In the genomic region with DNA sequence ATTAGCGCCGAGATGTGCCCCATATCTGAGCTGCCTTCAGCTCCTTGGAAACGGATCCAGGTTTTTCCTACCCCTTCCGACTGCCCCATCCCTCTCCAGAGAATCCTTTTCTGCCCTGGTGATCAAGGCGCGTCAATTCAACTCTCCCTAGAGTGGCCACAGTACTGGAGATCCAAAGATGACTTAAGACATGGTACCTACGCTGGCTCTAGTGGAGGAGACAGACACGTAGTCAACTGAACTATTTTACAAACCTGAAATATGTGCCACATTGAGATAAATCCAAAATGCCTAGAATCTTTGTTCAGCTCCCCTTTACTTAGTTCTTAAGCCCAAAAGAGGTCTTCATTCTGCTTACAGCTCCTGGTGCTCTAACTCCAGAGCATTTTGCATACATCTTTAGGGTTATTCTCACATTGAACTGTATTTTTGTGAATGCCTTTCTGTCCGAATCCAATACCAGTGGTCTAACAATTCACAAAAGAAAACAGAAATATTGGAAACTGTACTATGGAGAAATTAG, we compare ENCODE assay signal across 8 cellular contexts. TPM values are rescaled to one million over a fixed set of nuclear protein-coding genes. Genes with fewer than 3 reads are reported as not detected.
DNase-seq lines count a peak whose midpoint lies in the region; ATAC-seq, FAIRE-seq and TF ChIP-seq lines count a peak whose summit lies in the region.

No MANE protein-coding gene starts in this region.

- RAD21 ChIA-PET in GM12878 (lab: Charles Lee; ENCODE audit: unreplicated experiment) = interaction anchor here (0.9 to 4.5 kb wide), 9 partner anchors 9 to 141 kb away, joined by 3 to 32 read pairs (median 13); no protein-coding TSS in a partner anchor

- H3K36me3 ChIP-seq in GM12878 (ENCODE audit: control insufficient read depth in 2 of 2, insufficient read depth in 2 of 2, low read length in 1 of 2) (peaks cover 0 to 8% of the 10 kb centered on the region in 2 experiments; a peak in 1 of 4 replicates), left lung (no peaks in the 10 kb centered on the region), transverse colon (no peaks in the 10 kb centered on the region)

- H3K4me3 Mint-ChIP-seq in T-helper 2 cell treated with Interferon-gamma antibody and Interleukin-4, amounts not matched to agents 5 μg/mL and 100 μg/mL, for 36 hours = peak overlapping the region; percentile 96

- DNase-seq in T-helper 2 cell treated with Interferon-gamma antibody and Interleukin-4, amounts not matched to agents 5 μg/mL and 100 μg/mL, for 36 hours (ENCODE audit: low spot score) = no peak
- DNase-seq in T-helper 2 cell (no peak), GM12878 (ENCODE audit: low read depth, low spot score) (no peak), left lung (no peak), transverse colon (no peak), SW 1271 (lab: John Stamatoyannopoulos, UW) (no peak), GM19239 (ENCODE audit: insufficient read length, low spot score) (no peak)

- peak overlapping the region; percentile 93 for H3K27ac ChIP-seq in GM12878 (ENCODE audit: control insufficient read depth, insufficient read depth)
- peak overlapping the region; percentile 96 to 99 for H3K27ac ChIP-seq in left lung
- peak overlapping the region; percentile 92 to 99 (median 96) for H3K27ac ChIP-seq in transverse colon

- CTCF ChIA-PET in GM12878 (lab: Yijun Ruan, JAX) = interaction anchor here (0.5 to 3.1 kb wide), 9 partner anchors 9 to 309 kb away, joined by 3 to 14 read pairs (median 5); no protein-coding TSS in a partner anchor

- peaks cover 20% of the 10 kb centered on the region for H3K4me1 Mint-ChIP-seq in T-helper 2 cell treated with Interferon-gamma antibody and Interleukin-4, amounts not matched to agents 5 μg/mL and 100 μg/mL, for 36 hours (ENCODE audit: low read depth)

- peaks cover 13% of the 10 kb centered on the region for H3K27me3 Mint-ChIP-seq in T-helper 2 cell treated with Interferon-gamma antibody and Interleukin-4, amounts not matched to agents 5 μg/mL and 100 μg/mL, for 36 hours (ENCODE audit: low read depth)

- H3K27me3 ChIP-seq in GM12878 (replicated peaks in 1 of 2; ENCODE audit: control insufficient read depth in 2 of 2, insufficient read depth in 2 of 2, low read length in 1 of 2) (no peaks in the 10 kb centered on the region), left lung (no peaks in the 10 kb centered on the region), transverse colon (no peaks in the 10 kb centered on the region)

- TF ChIP-seq EP300 in GM12878 (IDR thresholded peaks at IDR 0.05; ENCODE audit: borderline replicate concordance in 1 of 2, control insufficient read depth in 1 of 2, low read depth in 2 of 2, low read length in 2 of 2) (no peak), transverse colon (IDR thresholded peaks at IDR 0.05; ENCODE audit: low read depth) (no peak)

- FAIRE-seq in GM12878 (lab: Jason Lieb, UNC) (no peak), GM19239 (lab: Jason Lieb, UNC) (no peak)

- BruUV-seq in GM12878 (replicated peaks; lab: Mats Ljungman, UMichigan) = TSS peak; percentile 93

- TF ChIP-seq RAD21 in GM12878 (IDR thresholded peaks at IDR 0.05; ENCODE audit: insufficient read depth, low read depth, low read length) = no peak

- H3K27ac Mint-ChIP-seq in T-helper 2 cell treated with Interferon-gamma antibody and Interleukin-4, amounts not matched to agents 5 μg/mL and 100 μg/mL, for 36 hours = peak overlapping the region; percentile 99

- no peaks in the 10 kb centered on the region for H3K9me3 Mint-ChIP-seq in T-helper 2 cell treated with Interferon-gamma antibody and Interleukin-4, amounts not matched to agents 5 μg/mL and 100 μg/mL, for 36 hours

- H3K9ac ChIP-seq in GM12878 (ENCODE audit: control insufficient read depth, insufficient read depth, low read length) = peak overlapping the region; percentile 90

- H3K4me3 ChIP-seq in GM12878 = peak overlapping the region; percentile 97
- peak overlapping the region; percentile 69 to 90 for H3K4me3 ChIP-seq in left lung
- H3K4me3 ChIP-seq in transverse colon = peak overlapping the region; percentile 60 to 98 (median 86)

- no peak for TF ChIP-seq POLR2A in GM12878 (IDR thresholded peaks at IDR 0.05; ENCODE audit: low read depth, low read length)
- TF ChIP-seq POLR2A in transverse colon (IDR thresholded peaks at IDR 0.05) = no peak

- peak overlapping the region; percentile 80 for H3K4me2 ChIP-seq in GM12878 (ENCODE audit: control insufficient read depth, insufficient read depth)

- in situ Hi-C loops in GM12878 (cut with MboI) (no loop called here), transverse colon (cut with MboI; ENCODE audit: low pct_ligation_motif_present in 1 of 4, low pct_unique_long_range_greater_than_20kb in 1 of 4, low sequenced_read_pairs in 3 of 4) (no loop called here)

- H3K79me2 ChIP-seq in GM12878 (ENCODE audit: control insufficient read depth, insufficient read depth, low read length) = peaks cover 50% of the 10 kb centered on the region

- WGBS in GM12878 (ENCODE audit: insufficient coverage, insufficient replicate concordance, low lambda C conversion rate, missing lambda C conversion rate) = 5% methylated on average over 9 of the region's 9 CpGs
- 13 to 91% methylated on average over 1 to 9 of the region's 9 CpGs for WGBS in transverse colon (ENCODE audit: low coverage in 1 of 2), 2 donors

- H4K20me1 ChIP-seq in GM12878 (ENCODE audit: control insufficient read depth, insufficient read depth) = peaks cover 2% of the 10 kb centered on the region; the same call in 1 of the 2 replicates

- H3K4me1 ChIP-seq in GM12878 (ENCODE audit: control insufficient read depth, insufficient read depth, low read length) (peaks cover 5% of the 10 kb centered on the region), left lung (peaks cover 15 to 36% of the 10 kb centered on the region in 2 donors), transverse colon (peaks cover 9 to 27% (median 20%) of the 10 kb centered on the region in 4 donors)

- ATAC-seq in HG03342 (IDR thresholded peaks at IDR 0.05; ENCODE audit: unreplicated experiment) (peak; percentile 32), GM12878 (peak; percentile 46), left lung (peak; percentile 39)

- H3K36me3 Mint-ChIP-seq in T-helper 2 cell treated with Interferon-gamma antibody and Interleukin-4, amounts not matched to agents 5 μg/mL and 100 μg/mL, for 36 hours (ENCODE audit: low read depth) = peaks cover 6% of the 10 kb centered on the region

- POLR2A ChIA-PET in GM12878 (lab: Charles Lee) = interaction anchor here (0.7 to 4.8 kb wide), 11 partner anchors 10 to 158 kb away, joined by 3 to 42 read pairs (median 3); no protein-coding TSS in a partner anchor

- SMC1A ChIA-PET in GM12878 (lab: Charles Lee; ENCODE audit: uncharacterized antibody, unreplicated experiment) = interaction anchor here (0.9 to 8.0 kb wide), 15 partner anchors 9 to 122 kb away, joined by 3 to 77 read pairs (median 6); no protein-coding TSS in a partner anchor

- no peak for TF ChIP-seq CTCF in GM12878 (IDR thresholded peaks at IDR 0.05 in 2 of 3, conservative IDR thresholded peaks at IDR 0.05 in 1 of 3; ENCODE audit: control insufficient read depth in 2 of 3, extremely low read depth in 1 of 3, insufficient read depth in 1 of 3, low read depth in 3 of 3, low read length in 3 of 3)
- no peak for TF ChIP-seq CTCF in left lung (IDR thresholded peaks at IDR 0.05)
- no peak for TF ChIP-seq CTCF in transverse colon (IDR thresholded peaks at IDR 0.05)

- H3K9me3 ChIP-seq in GM12878 (replicated peaks; ENCODE audit: control insufficient read depth, insufficient read depth, low read length) = no peaks in the 10 kb centered on the region
- H3K9me3 ChIP-seq in left lung = no peaks in the 10 kb centered on the region
- H3K9me3 ChIP-seq in transverse colon = no peaks in the 10 kb centered on the region

- intact Hi-C loops in GM12878 (cut with micrococcal nuclease; ENCODE audit: unreplicated experiment) (loop anchor here (2.0 kb wide), 2 partner anchors 47 to 121 kb away; no protein-coding TSS in a partner anchor), left lung (cut with DNase I) (no loop called here), transverse colon (cut with DNase I; ENCODE audit: low total_unique reads) (no loop called here)

- H2AFZ ChIP-seq in GM12878 (ENCODE audit: control insufficient read depth, low read depth, low read length) = peak overlapping the region; percentile 85

TF ChIP-seq in GM12878, 131 proteins besides CTCF, POLR2A, EP300 and RAD21 (continues in another document):
- no peak for TF ChIP-seq ZNF274 (IDR thresholded peaks at IDR 0.05; ENCODE audit: insufficient read depth, insufficient read length)
- no peak for TF ChIP-seq MYC (IDR thresholded peaks at IDR 0.05; ENCODE audit: insufficient read depth, insufficient read length, insufficient replicate concordance, low read length, severe bottlenecking)
- no peak for TF ChIP-seq IKZF2 (IDR thresholded peaks at IDR 0.05)

RNA-seq across cellular contexts. Expression of a gene that starts 0.4 kb away (rescaled TPM):
- 77.5 and 79.6 TPM in 2 replicates for total RNA-seq in GM12878 (2013; cell fraction: nucleolus; rRNA removed)
- total RNA-seq in GM12878 (2014; rRNA removed) (72.7 and 77.4 TPM in 2 replicates), GM12878 (2014; rRNA removed; fragmentation: Illumina TruSeq; extraction: Trizol) (64.3 and 64.5 TPM in 2 replicates), GM12878 (2021) (63.0 and 67.6 TPM in 2 replicates), left lung (10 to 100 TPM; 34.9 to 38.7 TPM), transverse colon (10 to 100 TPM; 29.9 to 41.6 (median 37.8) TPM)
- 34.8 TPM for polyA plus RNA-seq in GM12878 (2011; ENCODE audit: low read depth)
- polyA plus RNA-seq in GM12878 (2011; rRNA removed) (46.6 and 56.7 TPM in 2 replicates), GM12878 (2014; fragmentation: Illumina TruSeq; extraction: Trizol) (68.7 and 68.9 TPM in 2 replicates), GM12878 (2014; fragmentation: Nextera tagmentation; extraction: Ambion mirVana) (10 to 100 TPM; 17.6 to 23.5 TPM), GM12878 (2014; rRNA removed) (52.4 and 57.4 TPM in 2 replicates), GM12878 (2016; fragmentation: Nextera tagmentation; extraction: Ambion mirVana) (10 to 100 TPM; 84.5 to 91.8 TPM)
- polyA plus RNA-seq in GM12878 (2011; cell fraction: cytosol; rRNA removed) = 59.9 and 67.6 TPM in 2 replicates
- polyA plus RNA-seq in GM12878 (2011; cell fraction: nucleus; rRNA removed) = 46.9 and 53.0 TPM in 2 replicates
- polyA plus RNA-seq in GM12878 (2012) = 40.9 and 46.9 TPM in 2 replicates
- 99.0 and 133 TPM in 2 replicates for polyA minus RNA-seq in GM12878 (2011; rRNA and poly(A)+ RNA removed)
- 27.8 and 31.8 TPM in 2 replicates for polyA minus RNA-seq in GM12878 (2011; cell fraction: cytosol; rRNA and poly(A)+ RNA removed)
- polyA minus RNA-seq in GM12878 (2011; cell fraction: nucleus; rRNA and poly(A)+ RNA removed) = 36.3 and 44.6 TPM in 2 replicates
